9 cellular contexts compared by ENCODE assay signal in genomic region chr4:825969-826330, GRCh38. TPM values are rescaled to one million over a fixed set of nuclear protein-coding genes. Genes with fewer than 3 reads are reported as not detected.
A peak's percentile ranks its signal among the peaks of the same experiment; 100 is the strongest.
DNase-seq lines count a peak whose midpoint lies in the region; ATAC-seq and TF ChIP-seq lines count a peak whose summit lies in the region.
"Had no signal": no experiment of that assay in that cellular context is flagged by ENCODE, and none has a peak within 500 bp of the region (broad histone marks: within the 10 kb centered on the region; RNA-seq: fewer than 3 reads in every experiment).

Gene CPLX1, minus strand, starts transcription at chr4:826129. Its CDS starts 1,607 bp downstream, at chr4:824522.

- H2AFZ ChIP-seq in mammary epithelial cell (ENCODE audit: low read depth, low read length), result no peak within 1 kb of the TSS

- peaks cover 0 to 10% (median 0%) of the 10 kb centered on the region in 11 donors for H3K9me3 Mint-ChIP-seq in naive thymus-derived CD4-positive, alpha-beta T cell

- H3K27me3 ChIP-seq in HUES48 (ENCODE audit: control insufficient read depth, insufficient read depth, low read length) (peaks cover 73% of the 10 kb centered on the region), mammary epithelial cell (ENCODE audit: insufficient read depth, low read length) (peaks cover 34% of the 10 kb centered on the region)
- peaks cover 4 to 6% of the 10 kb centered on the region in 2 donors for H3K27me3 ChIP-seq in naive thymus-derived CD4-positive, alpha-beta T cell (ENCODE audit: control insufficient read depth in 2 of 2, insufficient read depth in 2 of 2, low read length in 2 of 2)

- peak within 1 kb of the TSS; percentile 51 for H3K4me3 ChIP-seq in HUES48 (ENCODE audit: low read depth, low read length)
- H3K4me3 ChIP-seq in mammary epithelial cell (replicated peaks in 1 of 3; ENCODE audit: insufficient read depth in 1 of 3, low read depth in 2 of 3, low read length in 3 of 3), result peak within 1 kb of the TSS in 1 of 3 experiments; percentile 23
- H3K4me3 ChIP-seq in naive thymus-derived CD4-positive, alpha-beta T cell (ENCODE audit: low read length), result no peak within 1 kb of the TSS

- H3K9ac ChIP-seq in HUES48 (ENCODE audit: low read depth, low read length) (no peak within 1 kb of the TSS), mammary epithelial cell (ENCODE audit: insufficient read depth, low read length) (no peak within 1 kb of the TSS)
- H3K9ac ChIP-seq: KMS-11 had no signal

- TF ChIP-seq CTCF in mammary epithelial cell (conservative IDR thresholded peaks at IDR 0.05 in 1 of 2, IDR thresholded peaks at IDR 0.05 in 1 of 2; ENCODE audit: extremely low read depth in 1 of 2, insufficient read depth in 1 of 2, low read depth in 1 of 2, low read length in 2 of 2), result no peak

- DNase-seq in Caki2 (ENCODE audit: low read depth), result peak; percentile 41
- no peak for DNase-seq in mammary epithelial cell
- peak in 1 of 9 donors; percentile 35 for DNase-seq in naive thymus-derived CD4-positive, alpha-beta T cell
- no peak for DNase-seq in amniotic stem cell (lab: John Stamatoyannopoulos, UW)
- DNase-seq in activated CD4-positive, alpha-beta T cell treated with anti-CD3 and anti-CD28 coated beads, Interleukin-2, amount 50 U/mL, for 4 hours, result no peak
- no peak for DNase-seq in ecto neural progenitor cell (ENCODE audit: low spot score)

- H3K9me3 ChIP-seq in HUES48 (ENCODE audit: control insufficient read depth, insufficient read depth, low read length), result no peaks in the 10 kb centered on the region
- no peaks in the 10 kb centered on the region for H3K9me3 ChIP-seq in mammary epithelial cell (replicated peaks; ENCODE audit: insufficient read depth, low read length)
- H3K9me3 ChIP-seq in naive thymus-derived CD4-positive, alpha-beta T cell (ENCODE audit: control insufficient read depth in 2 of 3, low read length in 3 of 3), result peaks cover 0 to 6% (median 0%) of the 10 kb centered on the region in 3 experiments

- H3K4me1 ChIP-seq in HUES48 (ENCODE audit: control insufficient read depth, insufficient read depth, low read length) (no peaks in the 10 kb centered on the region), mammary epithelial cell (ENCODE audit: insufficient read depth, low read length) (no peaks in the 10 kb centered on the region)
- H3K4me1 ChIP-seq in naive thymus-derived CD4-positive, alpha-beta T cell (ENCODE audit: control insufficient read depth in 2 of 2, insufficient read depth in 2 of 2, low read length in 2 of 2), result no peaks in the 10 kb centered on the region

- H3K27ac Mint-ChIP-seq in naive thymus-derived CD4-positive, alpha-beta T cell, result no peak within 1 kb of the TSS

- no peak for ATAC-seq in naive thymus-derived CD4-positive, alpha-beta T cell
- ATAC-seq in GM21825 (IDR thresholded peaks at IDR 0.05; ENCODE audit: unreplicated experiment), result no peak

- H3K36me3 Mint-ChIP-seq in naive thymus-derived CD4-positive, alpha-beta T cell, result peaks cover 0 to 12% (median 5%) of the 10 kb centered on the region in 5 donors

- no TSS peak for BruUV-seq in mammary epithelial cell (replicated peaks; lab: Mats Ljungman, UMichigan)

- POLR2A ChIA-PET in naive thymus-derived CD4-positive, alpha-beta T cell (lab: Charles Lee), result no interaction called here

- no peaks in the 10 kb centered on the region for H4K20me1 ChIP-seq in mammary epithelial cell (ENCODE audit: insufficient read depth, low read length)

- no CpG with 5 or more reads among the region's 61 CpGs for WGBS in mammary epithelial cell (ENCODE audit: low coverage, missing lambda C conversion rate)

- no peaks in the 10 kb centered on the region for H3K79me2 ChIP-seq in mammary epithelial cell (ENCODE audit: insufficient read depth, low read length)

- H3K27ac ChIP-seq in HUES48 (ENCODE audit: low read depth, low read length) (no peak within 1 kb of the TSS), mammary epithelial cell (ENCODE audit: insufficient read depth, low read depth, low read length) (no peak within 1 kb of the TSS)
- no peak within 1 kb of the TSS for H3K27ac ChIP-seq in naive thymus-derived CD4-positive, alpha-beta T cell (ENCODE audit: low read depth, low read length)
- H3K27ac ChIP-seq: KMS-11 had no signal

- H3K36me3 ChIP-seq in HUES48 (ENCODE audit: control insufficient read depth, insufficient read depth, low read length) (no peaks in the 10 kb centered on the region), mammary epithelial cell (ENCODE audit: insufficient read depth, low read length) (no peaks in the 10 kb centered on the region)
- H3K36me3 ChIP-seq in naive thymus-derived CD4-positive, alpha-beta T cell (ENCODE audit: control insufficient read depth in 2 of 3, insufficient read depth in 3 of 3, low read length in 3 of 3), result no peaks in the 10 kb centered on the region

- CTCF ChIA-PET in mammary epithelial cell (lab: Charles Lee; ENCODE audit: low non-redundant PET), result no interaction called here
- CTCF ChIA-PET in naive thymus-derived CD4-positive, alpha-beta T cell (lab: Charles Lee), result no interaction called here

- intact Hi-C loops in mammary epithelial cell (cut with micrococcal nuclease), result no loop called here
- intact Hi-C loops in naive thymus-derived CD4-positive, alpha-beta T cell (cut with micrococcal nuclease), result loop anchor here in 1 of 2 donors (1.0 kb wide), 1 partner anchor 45 kb away; no protein-coding TSS in a partner anchor

- peak within 1 kb of the TSS; percentile 68 for H3K4me2 ChIP-seq in mammary epithelial cell (ENCODE audit: insufficient read depth, low read depth, low read length)
- H3K4me2 ChIP-seq: KMS-11 had no signal

- peaks cover 0 to 11% (median 6%) of the 10 kb centered on the region in 7 donors for H3K4me1 Mint-ChIP-seq in naive thymus-derived CD4-positive, alpha-beta T cell

- dilution Hi-C loops in mammary epithelial cell (cut with HindIII; ENCODE audit: low sequenced_read_pairs), result no loop called here

- in situ Hi-C loops in Caki2 (cut with HindIII; ENCODE audit: low pct_unique_long_range_greater_than_20kb, low sequenced_read_pairs) (no loop called here), mammary epithelial cell (cut with MboI; ENCODE audit: low sequenced_read_pairs in 2 of 2) (no loop called here)

- peaks cover 21 to 52% (median 45%) of the 10 kb centered on the region in 5 donors for H3K27me3 Mint-ChIP-seq in naive thymus-derived CD4-positive, alpha-beta T cell

- H3K4me3 Mint-ChIP-seq in naive thymus-derived CD4-positive, alpha-beta T cell, result peak within 1 kb of the TSS in 6 of 10 donors; percentile 29 to 82 (median 40)

RNA-seq across cellular contexts. Expression of gene CPLX1, which starts in this region (rescaled TPM):
- total RNA-seq in Caki2 (2014; rRNA removed; shearing (Covaris generic); ENCODE audit: low replicate concordance), result 0.20 and 1.5 TPM in 2 replicates
- total RNA-seq in mammary epithelial cell, result 1 to 10 TPM in 1 of 2 donors, not detected in 1; 1.1 TPM
- polyA plus RNA-seq in mammary epithelial cell, result 0.22 TPM
- polyA minus RNA-seq in mammary epithelial cell, result not detected
- total RNA-seq in naive thymus-derived CD4-positive, alpha-beta T cell, result 1 to 10 TPM in 2 of 5 experiments, under 1 TPM in 2, not detected in 1; 0.22 to 1.9 (median 1.1) TPM
- polyA plus RNA-seq in naive thymus-derived CD4-positive, alpha-beta T cell, result under 1 TPM; 0.17 to 0.35 TPM
